Comparison of ENCODE assay signal across 1 cellular context in the genomic region with DNA sequence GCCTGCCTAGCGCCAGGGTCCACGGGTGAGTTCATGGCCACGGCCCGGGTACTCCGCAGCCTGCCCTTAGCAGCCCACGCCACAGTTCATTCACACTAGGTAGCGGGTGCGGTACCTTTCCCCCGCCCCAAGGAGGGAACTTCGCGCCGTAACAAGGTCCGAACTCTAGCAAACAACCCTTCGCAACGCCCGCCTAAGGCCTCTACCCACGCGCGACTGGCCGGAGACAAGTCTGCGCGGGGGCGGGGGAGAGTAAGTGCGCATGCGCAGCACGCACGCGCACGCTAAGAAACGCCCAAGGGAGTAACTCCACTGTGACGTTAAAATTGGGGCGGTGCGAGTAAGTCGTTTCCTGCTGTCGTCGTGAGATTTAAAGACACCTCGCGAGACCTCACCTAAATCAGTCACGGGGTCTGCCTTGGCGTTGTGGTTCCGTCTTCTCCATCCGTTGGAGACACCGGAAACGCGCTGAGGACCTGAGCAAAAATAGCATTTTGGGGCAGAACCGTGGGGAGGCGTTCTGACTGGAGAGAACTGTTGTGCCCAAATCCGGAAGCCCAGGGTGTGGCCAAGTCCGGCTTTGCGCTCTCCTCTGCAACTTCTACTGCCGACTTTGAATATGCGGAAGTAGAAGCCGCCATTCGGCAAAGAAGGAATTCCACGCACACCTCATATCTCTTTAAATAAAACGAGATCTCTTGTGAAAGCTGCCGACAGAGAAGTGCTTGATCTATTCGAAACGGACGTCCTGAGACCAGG.
A peak's percentile ranks its signal among the peaks of the same experiment; 100 is the strongest.
TF ChIP-seq lines count a peak whose summit lies in the region.

A gene with protein sequence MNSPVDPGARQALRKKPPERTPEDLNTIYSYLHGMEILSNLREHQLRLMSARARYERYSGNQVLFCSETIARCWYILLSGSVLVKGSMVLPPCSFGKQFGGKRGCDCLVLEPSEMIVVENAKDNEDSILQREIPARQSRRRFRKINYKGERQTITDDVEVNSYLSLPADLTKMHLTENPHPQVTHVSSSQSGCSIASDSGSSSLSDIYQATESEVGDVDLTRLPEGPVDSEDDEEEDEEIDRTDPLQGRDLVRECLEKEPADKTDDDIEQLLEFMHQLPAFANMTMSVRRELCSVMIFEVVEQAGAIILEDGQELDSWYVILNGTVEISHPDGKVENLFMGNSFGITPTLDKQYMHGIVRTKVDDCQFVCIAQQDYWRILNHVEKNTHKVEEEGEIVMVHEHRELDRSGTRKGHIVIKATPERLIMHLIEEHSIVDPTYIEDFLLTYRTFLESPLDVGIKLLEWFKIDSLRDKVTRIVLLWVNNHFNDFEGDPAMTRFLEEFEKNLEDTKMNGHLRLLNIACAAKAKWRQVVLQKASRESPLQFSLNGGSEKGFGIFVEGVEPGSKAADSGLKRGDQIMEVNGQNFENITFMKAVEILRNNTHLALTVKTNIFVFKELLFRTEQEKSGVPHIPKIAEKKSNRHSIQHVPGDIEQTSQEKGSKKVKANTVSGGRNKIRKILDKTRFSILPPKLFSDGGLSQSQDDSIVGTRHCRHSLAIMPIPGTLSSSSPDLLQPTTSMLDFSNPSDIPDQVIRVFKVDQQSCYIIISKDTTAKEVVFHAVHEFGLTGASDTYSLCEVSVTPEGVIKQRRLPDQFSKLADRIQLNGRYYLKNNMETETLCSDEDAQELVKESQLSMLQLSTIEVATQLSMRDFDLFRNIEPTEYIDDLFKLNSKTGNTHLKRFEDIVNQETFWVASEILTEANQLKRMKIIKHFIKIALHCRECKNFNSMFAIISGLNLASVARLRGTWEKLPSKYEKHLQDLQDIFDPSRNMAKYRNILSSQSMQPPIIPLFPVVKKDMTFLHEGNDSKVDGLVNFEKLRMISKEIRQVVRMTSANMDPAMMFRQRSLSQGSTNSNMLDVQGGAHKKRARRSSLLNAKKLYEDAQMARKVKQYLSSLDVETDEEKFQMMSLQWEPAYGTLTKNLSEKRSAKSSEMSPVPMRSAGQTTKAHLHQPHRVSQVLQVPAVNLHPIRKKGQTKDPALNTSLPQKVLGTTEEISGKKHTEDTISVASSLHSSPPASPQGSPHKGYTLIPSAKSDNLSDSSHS (N-terminal part only) (minus strand): TSS at position 234 of the 759 bp plus-strand sequence. CDS start 199 bp downstream, at position 35.

TF ChIP-seq in HepG2, 621 proteins besides CTCF, POLR2A, EP300 and RAD21 (continued from another document):
- TF ChIP-seq ZBTB8A (CRISPR knock-in tag; IDR thresholded peaks at IDR 0.05; ENCODE audit: borderline replicate concordance, low read depth) (no peak), ZNF660 (CRISPR knock-in tag; IDR thresholded peaks at IDR 0.05; ENCODE audit: borderline replicate concordance, low read depth) (no peak), ETV5 (CRISPR knock-in tag; IDR thresholded peaks at IDR 0.05; ENCODE audit: borderline replicate concordance) (peak; percentile 93), NCOR1 (IDR thresholded peaks at IDR 0.05; ENCODE audit: borderline replicate concordance, low read length) (no peak; the same call in 1 of the 2 replicates), ZNF383 (CRISPR knock-in tag; IDR thresholded peaks at IDR 0.05; ENCODE audit: borderline replicate concordance) (no peak; the same call in 1 of the 2 replicates), ZNF33B (CRISPR knock-in tag; IDR thresholded peaks at IDR 0.05) (no peak), ZNF549 (CRISPR knock-in tag; IDR thresholded peaks at IDR 0.05) (no peak), KLF15 (CRISPR knock-in tag; IDR thresholded peaks at IDR 0.05; ENCODE audit: borderline replicate concordance) (0 out of 2 replicates have a peak, but pooled peaks have one; percentile 19), ZBTB3 (CRISPR knock-in tag; IDR thresholded peaks at IDR 0.05; ENCODE audit: borderline replicate concordance, low read depth) (no peak), MTA3 (CRISPR knock-in tag; IDR thresholded peaks at IDR 0.05) (no peak), NR2F2 (IDR thresholded peaks at IDR 0.05; ENCODE audit: borderline replicate concordance, low read depth) (no peak), ZNF234 (CRISPR knock-in tag; conservative IDR thresholded peaks at IDR 0.05) (no peak), ZNF543 (CRISPR knock-in tag; IDR thresholded peaks at IDR 0.05) (no peak), ZNF20 (CRISPR knock-in tag; IDR thresholded peaks at IDR 0.05) (no peak), REXO4 (CRISPR knock-in tag; IDR thresholded peaks at IDR 0.05; ENCODE audit: borderline replicate concordance) (no peak), U2AF1 (optimal IDR thresholded peaks at IDR 0.05; ENCODE audit: low read depth, low read length) (no peak), ZNF451 (CRISPR knock-in tag; IDR thresholded peaks at IDR 0.05) (peak; percentile 85; the same call in 1 of the 2 replicates), HNRNPUL1 (IDR thresholded peaks at IDR 0.05; ENCODE audit: low read depth, low read length) (no peak), ZNF276 (CRISPR knock-in tag; IDR thresholded peaks at IDR 0.05; ENCODE audit: low read depth) (0 out of 2 replicates have a peak, but pooled peaks have one; percentile 77), ZNF160 (CRISPR knock-in tag; IDR thresholded peaks at IDR 0.05) (no peak), ZNF235 (CRISPR knock-in tag; IDR thresholded peaks at IDR 0.05; ENCODE audit: borderline replicate concordance) (no peak), ZNF790 (CRISPR knock-in tag; IDR thresholded peaks at IDR 0.05; ENCODE audit: borderline replicate concordance) (no peak), ZKSCAN5 (CRISPR knock-in tag; IDR thresholded peaks at IDR 0.05) (no peak; the same call in 1 of the 2 replicates), ZNF354B (CRISPR knock-in tag; IDR thresholded peaks at IDR 0.05) (no peak; the same call in 1 of the 2 replicates), SYNCRIP (IDR thresholded peaks at IDR 0.05; ENCODE audit: insufficient read depth, low read depth, low read length) (no peak), SNAPC2 (CRISPR knock-in tag; IDR thresholded peaks at IDR 0.05) (no peak), RFX3 (CRISPR knock-in tag; IDR thresholded peaks at IDR 0.05) (no peak), RBAK (CRISPR knock-in tag; IDR thresholded peaks at IDR 0.05) (no peak), ELK4 (CRISPR knock-in tag; IDR thresholded peaks at IDR 0.05; ENCODE audit: borderline replicate concordance) (no peak), SETDB1 (CRISPR knock-in tag; IDR thresholded peaks at IDR 0.05; ENCODE audit: borderline replicate concordance) (no peak)
- TF ChIP-seq, protein P1, sequence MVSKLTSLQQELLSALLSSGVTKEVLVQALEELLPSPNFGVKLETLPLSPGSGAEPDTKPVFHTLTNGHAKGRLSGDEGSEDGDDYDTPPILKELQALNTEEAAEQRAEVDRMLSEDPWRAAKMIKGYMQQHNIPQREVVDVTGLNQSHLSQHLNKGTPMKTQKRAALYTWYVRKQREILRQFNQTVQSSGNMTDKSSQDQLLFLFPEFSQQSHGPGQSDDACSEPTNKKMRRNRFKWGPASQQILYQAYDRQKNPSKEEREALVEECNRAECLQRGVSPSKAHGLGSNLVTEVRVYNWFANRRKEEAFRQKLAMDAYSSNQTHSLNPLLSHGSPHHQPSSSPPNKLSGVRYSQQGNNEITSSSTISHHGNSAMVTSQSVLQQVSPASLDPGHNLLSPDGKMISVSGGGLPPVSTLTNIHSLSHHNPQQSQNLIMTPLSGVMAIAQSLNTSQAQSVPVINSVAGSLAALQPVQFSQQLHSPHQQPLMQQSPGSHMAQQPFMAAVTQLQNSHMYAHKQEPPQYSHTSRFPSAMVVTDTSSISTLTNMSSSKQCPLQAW (CRISPR knock-in tag; IDR thresholded peaks at IDR 0.05): peak; percentile 87
- TF ChIP-seq, protein P2, sequence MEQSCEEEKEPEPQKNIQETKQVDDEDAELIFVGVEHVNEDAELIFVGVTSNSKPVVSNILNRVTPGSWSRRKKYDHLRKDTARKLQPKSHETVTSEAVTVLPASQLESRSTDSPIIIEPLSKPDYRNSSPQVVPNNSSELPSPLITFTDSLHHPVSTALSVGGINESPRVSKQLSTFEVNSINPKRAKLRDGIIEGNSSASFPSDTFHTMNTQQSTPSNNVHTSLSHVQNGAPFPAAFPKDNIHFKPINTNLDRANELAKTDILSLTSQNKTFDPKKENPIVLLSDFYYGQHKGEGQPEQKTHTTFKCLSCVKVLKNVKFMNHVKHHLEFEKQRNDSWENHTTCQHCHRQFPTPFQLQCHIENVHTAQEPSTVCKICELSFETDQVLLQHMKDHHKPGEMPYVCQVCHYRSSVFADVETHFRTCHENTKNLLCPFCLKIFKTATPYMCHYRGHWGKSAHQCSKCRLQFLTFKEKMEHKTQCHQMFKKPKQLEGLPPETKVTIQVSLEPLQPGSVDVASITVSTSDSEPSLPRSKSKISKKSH (CRISPR knock-in tag; IDR thresholded peaks at IDR 0.05; ENCODE audit: borderline replicate concordance): peak; percentile 74; the same call in 1 of the 2 replicates
- TF ChIP-seq, protein P3, sequence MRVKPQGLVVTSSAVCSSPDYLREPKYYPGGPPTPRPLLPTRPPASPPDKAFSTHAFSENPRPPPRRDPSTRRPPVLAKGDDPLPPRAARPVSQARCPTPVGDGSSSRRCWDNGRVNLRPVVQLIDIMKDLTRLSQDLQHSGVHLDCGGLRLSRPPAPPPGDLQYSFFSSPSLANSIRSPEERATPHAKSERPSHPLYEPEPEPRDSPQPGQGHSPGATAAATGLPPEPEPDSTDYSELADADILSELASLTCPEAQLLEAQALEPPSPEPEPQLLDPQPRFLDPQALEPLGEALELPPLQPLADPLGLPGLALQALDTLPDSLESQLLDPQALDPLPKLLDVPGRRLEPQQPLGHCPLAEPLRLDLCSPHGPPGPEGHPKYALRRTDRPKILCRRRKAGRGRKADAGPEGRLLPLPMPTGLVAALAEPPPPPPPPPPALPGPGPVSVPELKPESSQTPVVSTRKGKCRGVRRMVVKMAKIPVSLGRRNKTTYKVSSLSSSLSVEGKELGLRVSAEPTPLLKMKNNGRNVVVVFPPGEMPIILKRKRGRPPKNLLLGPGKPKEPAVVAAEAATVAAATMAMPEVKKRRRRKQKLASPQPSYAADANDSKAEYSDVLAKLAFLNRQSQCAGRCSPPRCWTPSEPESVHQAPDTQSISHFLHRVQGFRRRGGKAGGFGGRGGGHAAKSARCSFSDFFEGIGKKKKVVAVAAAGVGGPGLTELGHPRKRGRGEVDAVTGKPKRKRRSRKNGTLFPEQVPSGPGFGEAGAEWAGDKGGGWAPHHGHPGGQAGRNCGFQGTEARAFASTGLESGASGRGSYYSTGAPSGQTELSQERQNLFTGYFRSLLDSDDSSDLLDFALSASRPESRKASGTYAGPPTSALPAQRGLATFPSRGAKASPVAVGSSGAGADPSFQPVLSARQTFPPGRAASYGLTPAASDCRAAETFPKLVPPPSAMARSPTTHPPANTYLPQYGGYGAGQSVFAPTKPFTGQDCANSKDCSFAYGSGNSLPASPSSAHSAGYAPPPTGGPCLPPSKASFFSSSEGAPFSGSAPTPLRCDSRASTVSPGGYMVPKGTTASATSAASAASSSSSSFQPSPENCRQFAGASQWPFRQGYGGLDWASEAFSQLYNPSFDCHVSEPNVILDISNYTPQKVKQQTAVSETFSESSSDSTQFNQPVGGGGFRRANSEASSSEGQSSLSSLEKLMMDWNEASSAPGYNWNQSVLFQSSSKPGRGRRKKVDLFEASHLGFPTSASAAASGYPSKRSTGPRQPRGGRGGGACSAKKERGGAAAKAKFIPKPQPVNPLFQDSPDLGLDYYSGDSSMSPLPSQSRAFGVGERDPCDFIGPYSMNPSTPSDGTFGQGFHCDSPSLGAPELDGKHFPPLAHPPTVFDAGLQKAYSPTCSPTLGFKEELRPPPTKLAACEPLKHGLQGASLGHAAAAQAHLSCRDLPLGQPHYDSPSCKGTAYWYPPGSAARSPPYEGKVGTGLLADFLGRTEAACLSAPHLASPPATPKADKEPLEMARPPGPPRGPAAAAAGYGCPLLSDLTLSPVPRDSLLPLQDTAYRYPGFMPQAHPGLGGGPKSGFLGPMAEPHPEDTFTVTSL (CRISPR knock-in tag; IDR thresholded peaks at IDR 0.05; ENCODE audit: borderline replicate concordance): no peak
TF ChIP-seq in HepG2: peak in this region for 249.
